Comparison of ENCODE assay signal across 30 cellular contexts in the genomic region with DNA sequence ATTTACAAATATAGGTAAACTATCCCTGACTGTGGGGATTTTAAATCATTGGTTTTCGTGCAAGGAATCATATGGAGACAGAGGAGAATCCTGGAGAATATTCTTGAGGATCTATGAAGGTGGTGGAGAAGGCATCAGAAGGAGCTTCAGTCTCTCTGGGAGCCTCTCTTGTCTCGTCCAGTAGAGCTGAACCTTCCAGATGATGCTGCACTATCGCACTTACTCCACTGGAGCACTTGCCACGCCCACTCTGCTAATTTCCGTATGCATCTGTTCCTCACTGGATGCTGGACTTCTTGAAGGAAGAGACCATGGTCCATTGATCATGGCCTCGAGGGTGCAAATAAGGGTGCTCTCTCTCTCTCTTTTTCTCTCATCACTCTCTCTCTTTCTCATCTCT. TPM values are rescaled to one million over a fixed set of nuclear protein-coding genes. Genes with fewer than 3 reads are reported as not detected.
"Had no signal": no experiment of that assay in that cellular context is flagged by ENCODE, and none has a peak within 500 bp of the region (broad histone marks: within the 10 kb centered on the region; RNA-seq: fewer than 3 reads in every experiment).

No MANE protein-coding gene starts in this region.

- H3K36me3 Mint-ChIP-seq: T-cell had no signal

- H3K4me1 Mint-ChIP-seq: T-cell had no signal

- H3K27me3 Mint-ChIP-seq: T-cell had no signal

- H3K27ac Mint-ChIP-seq: T-cell had no signal

- DNase-seq: Kasumi-1, KG1, MG63, NCI-H1048, NCI-H1092 treated with DMSO at 0.1 percent for 48 hours, NCI-H1105 treated with DMSO at 0.1 percent for 48 hours, NCI-H1417, NCI-H1436, NCI-H146, NCI-H1694, NCI-H187, NCI-H1930, NCI-H2029 treated with DMSO at 0.1 percent for 48 hours, NCI-H2081 treated with DMSO at 0.1 percent for 48 hours, NCI-H2107, NCI-H2171, NCI-H226, NCI-H446 treated with DMSO at 0.1 percent for 48 hours, NCI-H510A, NCI-H69, NCI-H748 treated with DMSO at 0.1 percent for 48 hours, PC-9, SHP77, SIG-M5, SJCRH30, T-cell had no signal

- H3K4me3 Mint-ChIP-seq: T-cell had no signal

RNA-seq across cellular contexts. Expression of a gene that starts 36.8 kb away (rescaled TPM):
- total RNA-seq: M059J, OCI-LY7, PC-9, Right ventricle myocardium inferior, RPMI7951, T-cell had no signal
